ENCODE assay signal across 26 cellular contexts in the genomic region with DNA sequence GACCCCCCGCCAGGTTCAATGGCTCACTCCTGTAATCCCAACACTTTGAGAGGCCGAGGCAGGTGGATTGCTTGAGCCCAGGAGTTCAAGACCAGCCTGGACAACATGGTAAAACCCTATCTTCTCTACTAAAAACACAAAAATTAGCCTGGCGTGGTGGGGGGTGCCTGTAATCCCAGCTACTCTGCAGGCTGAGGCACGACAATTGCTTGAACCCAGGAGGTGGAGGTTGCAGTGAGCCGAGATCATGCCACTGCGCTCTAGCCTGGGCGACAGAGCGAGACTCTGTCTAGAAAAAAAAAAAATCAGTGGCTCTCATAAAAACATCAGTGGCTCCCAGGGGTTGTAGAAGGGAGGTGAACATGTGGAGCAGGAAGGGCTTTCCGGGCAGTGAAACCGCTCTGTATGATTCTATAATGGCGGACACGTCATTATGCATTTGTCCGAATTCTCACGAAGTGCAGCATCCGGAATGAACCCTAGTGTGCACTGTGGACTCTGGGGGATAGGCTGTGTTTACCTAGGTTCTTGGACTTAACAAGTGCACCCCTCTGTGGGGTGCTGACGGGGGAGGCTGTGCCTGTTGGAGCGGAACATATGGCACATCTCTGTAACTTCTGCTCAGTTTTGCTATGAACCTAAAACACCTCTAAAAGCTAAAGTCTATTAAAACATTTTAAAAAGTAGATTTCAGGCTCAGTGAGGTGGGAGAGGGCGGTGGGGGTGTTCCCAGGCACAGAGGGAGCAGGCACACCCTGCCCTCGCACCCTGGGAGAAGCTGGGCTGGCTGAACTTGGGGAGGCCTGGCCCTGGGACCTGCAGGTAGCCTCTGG. TPM values are rescaled to one million over a fixed set of nuclear protein-coding genes. Genes with fewer than 3 reads are reported as not detected.
"Had no signal": no experiment of that assay in that cellular context is flagged by ENCODE, and none has a peak within 500 bp of the region (broad histone marks: within the 10 kb centered on the region; RNA-seq: fewer than 3 reads in every experiment).

No MANE protein-coding gene starts in this region.

- H3K79me2 ChIP-seq: parathyroid adenoma had no signal

- H3K9me3 Mint-ChIP-seq: activated naive CD8-positive, alpha-beta T cell treated with anti-CD3 and anti-CD28 coated beads, Interleukin-2, amount 10 ng/mL, durations not matched to agents 7 days and 5 days; activated T-cell treated with anti-CD3 and anti-CD28 coated beads, Interleukin-2, amount 50 U/mL, for 24 hours; activated T-helper 17 cell treated with anti-CD3 and anti-CD28 coated beads, Interleukin-2, amount 50 U/mL, for 72 hours; naive thymus-derived CD4-positive, alpha-beta T cell; stimulated activated naive CD8-positive, alpha-beta T cell treated with anti-CD3 and anti-CD28 coated beads, Interleukin-15, Interleukin-2, amounts not matched to agents 100 ng/mL and 50 ng/mL, for 24 hours; T-helper 1 cell treated with Interleukin-12 subunit alpha and Interleukin-12 subunit beta and Interleukin-4 antibody, amounts not matched to agents 30 μg/mL and 1 μg/mL, for 36 hours; WTC11 had no signal

- H3K27me3 Mint-ChIP-seq: activated CD4-positive, alpha-beta T cell treated with anti-CD3 and anti-CD28 coated beads for 36 hours; activated T-cell treated with anti-CD3 and anti-CD28 coated beads, Interleukin-2, amount 50 U/mL, for 24 hours had no signal

- H3K4me3 ChIP-seq: cardiac muscle cell, lung, thyroid gland had no signal

- H2AFZ ChIP-seq: parathyroid adenoma had no signal

- H3K9me3 ChIP-seq: thyroid gland had no signal

- H3K4me1 ChIP-seq: foreskin keratinocyte had no signal

- FAIRE-seq: kidney had no signal

- H3K4me1 Mint-ChIP-seq: activated CD4-positive, alpha-beta T cell treated with anti-CD3 and anti-CD28 coated beads for 36 hours; activated T-helper 17 cell treated with anti-CD3 and anti-CD28 coated beads, Interleukin-2, amount 50 U/mL, for 72 hours had no signal

- H3K27ac Mint-ChIP-seq: activated CD4-positive, alpha-beta T cell treated with anti-CD3 and anti-CD28 coated beads for 36 hours; activated naive CD8-positive, alpha-beta T cell treated with anti-CD3 and anti-CD28 coated beads, Interleukin-2, amount 10 ng/mL, durations not matched to agents 7 days and 5 days; activated T-cell treated with anti-CD3 and anti-CD28 coated beads, Interleukin-2, amount 50 U/mL, for 24 hours; activated T-helper 17 cell treated with anti-CD3 and anti-CD28 coated beads, Interleukin-2, amount 50 U/mL, for 72 hours; naive thymus-derived CD4-positive, alpha-beta T cell; stimulated activated naive CD8-positive, alpha-beta T cell treated with anti-CD3 and anti-CD28 coated beads, Interleukin-15, Interleukin-2, amounts not matched to agents 100 ng/mL and 50 ng/mL, for 24 hours; T-helper 1 cell treated with Interleukin-12 subunit alpha and Interleukin-12 subunit beta and Interleukin-4 antibody, amounts not matched to agents 30 μg/mL and 1 μg/mL, for 36 hours; WTC11 had no signal

- H3K36me3 ChIP-seq: cardiac muscle cell, thyroid gland had no signal

- H3K27ac ChIP-seq: cardiac muscle cell, foreskin keratinocyte, parathyroid adenoma, thyroid gland had no signal

- DNase-seq: activated CD4-positive, alpha-beta T cell treated with anti-CD3 and anti-CD28 coated beads for 36 hours; activated CD4-positive, alpha-beta T cell treated with anti-CD3 and anti-CD28 coated beads, Interleukin-2, amount 50 U/mL, for 4 hours; activated CD8-positive, alpha-beta memory T cell treated with anti-CD3 and anti-CD28 coated beads for 24 hours; activated CD8-positive, alpha-beta memory T cell treated with anti-CD3 and anti-CD28 coated beads, Interleukin-2, amount 50 U/mL, for 4 hours; activated naive CD4-positive, alpha-beta T cell; activated naive CD8-positive, alpha-beta T cell treated with anti-CD3 and anti-CD28 coated beads, Interleukin-2, amount 10 ng/mL, durations not matched to agents 7 days and 5 days; activated T-cell treated with anti-CD3 and anti-CD28 coated beads, Interleukin-2, amount 50 U/mL, for 24 hours; amniotic stem cell; effector CD4-positive, alpha-beta T cell; erythroblast; foreskin keratinocyte; kidney; naive thymus-derived CD4-positive, alpha-beta T cell; stimulated activated CD4-positive, alpha-beta T cell treated with anti-CD3 and anti-CD28 coated beads, Interleukin-12 subunit alpha, Interleukin-12 subunit beta, amount 100 ng/mL, for 4 hours; stimulated activated CD4-positive, alpha-beta T cell treated with anti-CD3 and anti-CD28 coated beads, Interleukin-4, amount 100 ng/mL, for 4 hours; substantia nigra; T1000; thyroid gland had no signal

- ATAC-seq: activated CD4-positive, alpha-beta T cell treated with anti-CD3 and anti-CD28 coated beads for 36 hours; activated T-helper 17 cell treated with anti-CD3 and anti-CD28 coated beads, Interleukin-2, amount 50 U/mL, for 72 hours; foreskin keratinocyte; left lobe of liver; naive thymus-derived CD4-positive, alpha-beta T cell; WTC11 had no signal

- H3K4me3 Mint-ChIP-seq: activated CD4-positive, alpha-beta T cell treated with anti-CD3 and anti-CD28 coated beads for 36 hours; activated naive CD8-positive, alpha-beta T cell treated with anti-CD3 and anti-CD28 coated beads, Interleukin-2, amount 10 ng/mL, durations not matched to agents 7 days and 5 days; activated T-cell treated with anti-CD3 and anti-CD28 coated beads, Interleukin-2, amount 50 U/mL, for 24 hours; activated T-helper 17 cell treated with anti-CD3 and anti-CD28 coated beads, Interleukin-2, amount 50 U/mL, for 72 hours; naive thymus-derived CD4-positive, alpha-beta T cell; stimulated activated naive CD8-positive, alpha-beta T cell treated with anti-CD3 and anti-CD28 coated beads, Interleukin-15, Interleukin-2, amounts not matched to agents 100 ng/mL and 50 ng/mL, for 24 hours; T-helper 1 cell treated with Interleukin-12 subunit alpha and Interleukin-12 subunit beta and Interleukin-4 antibody, amounts not matched to agents 30 μg/mL and 1 μg/mL, for 36 hours; WTC11 had no signal

- H3K27me3 ChIP-seq: cardiac muscle cell, thyroid gland had no signal

- H3K9ac ChIP-seq: parathyroid adenoma had no signal

- H3K36me3 Mint-ChIP-seq: activated naive CD8-positive, alpha-beta T cell treated with anti-CD3 and anti-CD28 coated beads, Interleukin-2, amount 10 ng/mL, durations not matched to agents 7 days and 5 days; naive thymus-derived CD4-positive, alpha-beta T cell; WTC11 had no signal

RNA-seq across cellular contexts. Expression of gene SEPTIN5, which starts 49.1 kb away (rescaled TPM):
- total RNA-seq: activated naive CD8-positive, alpha-beta T cell treated with anti-CD3 and anti-CD28 coated beads, Interleukin-2, amount 10 ng/mL, durations not matched to agents 7 days and 5 days had no signal

RNA-seq across cellular contexts. Expression of gene GP1BB, which starts 58.2 kb away (rescaled TPM):
- total RNA-seq: activated CD4-positive, alpha-beta T cell treated with anti-CD3 and anti-CD28 coated beads for 36 hours; activated naive CD8-positive, alpha-beta T cell treated with anti-CD3 and anti-CD28 coated beads, Interleukin-2, amount 10 ng/mL, durations not matched to agents 7 days and 5 days; activated T-helper 17 cell treated with anti-CD3 and anti-CD28 coated beads, Interleukin-2, amount 50 U/mL, for 72 hours had no signal
- polyA plus RNA-seq: naive thymus-derived CD4-positive, alpha-beta T cell had no signal
